ENCODE assay signal across 17 cellular contexts in genomic region chr14:103508521-103508920, GRCh38. TPM values are rescaled to one million over a fixed set of nuclear protein-coding genes. Genes with fewer than 3 reads are reported as not detected.
DNase-seq lines count a peak whose midpoint lies in the region; ATAC-seq and TF ChIP-seq lines count a peak whose summit lies in the region.
"Had no signal": no experiment of that assay in that cellular context is flagged by ENCODE, and none has a peak within 500 bp of the region (broad histone marks: within the 10 kb centered on the region; RNA-seq: fewer than 3 reads in every experiment).

No MANE protein-coding gene starts in this region.

- CTCF ChIA-PET in RWPE1 (lab: Yijun Ruan, JAX) = no interaction called here

- no peaks in the 10 kb centered on the region for H3K27me3 Mint-ChIP-seq in activated naive CD8-positive, alpha-beta T cell
- H3K27me3 Mint-ChIP-seq in activated naive CD8-positive, alpha-beta T cell treated with anti-CD3 and anti-CD28 coated beads for 36 hours = no peaks in the 10 kb centered on the region
- peaks cover 3% of the 10 kb centered on the region for H3K27me3 Mint-ChIP-seq in endothelial cell (ENCODE audit: unreplicated experiment)
- no peaks in the 10 kb centered on the region for H3K27me3 Mint-ChIP-seq in stimulated activated naive B cell treated with anti-CD40 and anti-IgM and Interleukin-4, amounts not matched to agents 10 μg/mL and 1 μg/mL and 100 μg/mL, for 72 hours
- no peaks in the 10 kb centered on the region for H3K27me3 Mint-ChIP-seq in type B pancreatic cell

- POLR2A ChIA-PET in RWPE1 (lab: Yijun Ruan, JAX; ENCODE audit: low non-redundant PET) = no interaction called here

- peaks cover 2% of the 10 kb centered on the region for H3K36me3 Mint-ChIP-seq in activated naive CD8-positive, alpha-beta T cell
- H3K36me3 Mint-ChIP-seq in activated naive CD8-positive, alpha-beta T cell treated with anti-CD3 and anti-CD28 coated beads for 36 hours = peaks cover 12% of the 10 kb centered on the region
- peaks cover 41% of the 10 kb centered on the region for H3K36me3 Mint-ChIP-seq in endothelial cell (ENCODE audit: low read depth, unreplicated experiment)
- H3K36me3 Mint-ChIP-seq in stimulated activated naive B cell treated with anti-CD40 and anti-IgM and Interleukin-4, amounts not matched to agents 10 μg/mL and 1 μg/mL and 100 μg/mL, for 72 hours = peaks cover 31 to 54% of the 10 kb centered on the region in 2 donors
- peaks cover 23% of the 10 kb centered on the region for H3K36me3 Mint-ChIP-seq in type B pancreatic cell

- no peak for ATAC-seq in stimulated activated naive B cell treated with anti-CD40 and anti-IgM and Interleukin-4, amounts not matched to agents 10 μg/mL and 1 μg/mL and 100 μg/mL, for 72 hours (replicated peaks)
- no peak for ATAC-seq in HG03460 (IDR thresholded peaks at IDR 0.05; ENCODE audit: unreplicated experiment)
- ATAC-seq: GM12878, K562 had no signal

- peak overlapping the region; percentile 100 for H3K27ac ChIP-seq in RWPE1
- H3K27ac ChIP-seq: GM23248 had no signal

- no peaks in the 10 kb centered on the region for H3K9me3 Mint-ChIP-seq in activated naive CD8-positive, alpha-beta T cell (ENCODE audit: low read depth)
- H3K9me3 Mint-ChIP-seq in activated naive CD8-positive, alpha-beta T cell treated with anti-CD3 and anti-CD28 coated beads for 36 hours = no peaks in the 10 kb centered on the region
- H3K9me3 Mint-ChIP-seq in endothelial cell (ENCODE audit: unreplicated experiment) (no peaks in the 10 kb centered on the region), type B pancreatic cell (no peaks in the 10 kb centered on the region)
- H3K9me3 Mint-ChIP-seq in stimulated activated naive B cell treated with anti-CD40 and anti-IgM and Interleukin-4, amounts not matched to agents 10 μg/mL and 1 μg/mL and 100 μg/mL, for 72 hours = no peaks in the 10 kb centered on the region

- H3K27ac Mint-ChIP-seq in activated naive CD8-positive, alpha-beta T cell = peak overlapping the region; percentile 30
- no peak overlapping the region for H3K27ac Mint-ChIP-seq in activated naive CD8-positive, alpha-beta T cell treated with anti-CD3 and anti-CD28 coated beads for 36 hours
- H3K27ac Mint-ChIP-seq in endothelial cell (ENCODE audit: unreplicated experiment) (peak overlapping the region; percentile 22), type B pancreatic cell (no peak overlapping the region)
- peak overlapping the region; percentile 68 for H3K27ac Mint-ChIP-seq in stimulated activated naive B cell treated with anti-CD40 and anti-IgM and Interleukin-4, amounts not matched to agents 10 μg/mL and 1 μg/mL and 100 μg/mL, for 72 hours

- H3K4me1 Mint-ChIP-seq in activated naive CD8-positive, alpha-beta T cell (ENCODE audit: low read depth) = peaks cover 2% of the 10 kb centered on the region
- H3K4me1 Mint-ChIP-seq in activated naive CD8-positive, alpha-beta T cell treated with anti-CD3 and anti-CD28 coated beads for 36 hours = peaks cover 3% of the 10 kb centered on the region
- H3K4me1 Mint-ChIP-seq in endothelial cell (ENCODE audit: unreplicated experiment) (peaks cover 8% of the 10 kb centered on the region), type B pancreatic cell (ENCODE audit: unreplicated experiment) (no peaks in the 10 kb centered on the region)
- H3K4me1 Mint-ChIP-seq in stimulated activated naive B cell treated with anti-CD40 and anti-IgM and Interleukin-4, amounts not matched to agents 10 μg/mL and 1 μg/mL and 100 μg/mL, for 72 hours = peaks cover 3 to 15% of the 10 kb centered on the region in 2 donors

- H3K4me3 Mint-ChIP-seq in activated naive CD8-positive, alpha-beta T cell = no peak overlapping the region
- H3K4me3 Mint-ChIP-seq in activated naive CD8-positive, alpha-beta T cell treated with anti-CD3 and anti-CD28 coated beads for 36 hours = no peak overlapping the region
- H3K4me3 Mint-ChIP-seq in endothelial cell (ENCODE audit: unreplicated experiment) (no peak overlapping the region), type B pancreatic cell (no peak overlapping the region)
- no peak overlapping the region for H3K4me3 Mint-ChIP-seq in stimulated activated naive B cell treated with anti-CD40 and anti-IgM and Interleukin-4, amounts not matched to agents 10 μg/mL and 1 μg/mL and 100 μg/mL, for 72 hours

- TF ChIP-seq CTCF in RWPE1 (conservative IDR thresholded peaks at IDR 0.05; ENCODE audit: low read depth) = no peak
- TF ChIP-seq CTCF in endothelial cell (IDR thresholded peaks at IDR 0.05; ENCODE audit: unreplicated experiment) = no peak
- TF ChIP-seq CTCF in type B pancreatic cell (conservative IDR thresholded peaks at IDR 0.05) = no peak

- no peak for DNase-seq in activated naive CD8-positive, alpha-beta T cell treated with anti-CD3 and anti-CD28 coated beads for 36 hours
- DNase-seq in RWPE1 (ENCODE audit: low spot score) = no peak
- DNase-seq in endothelial cell (ENCODE audit: low spot score) = no peak
- no peak for DNase-seq in stimulated activated naive B cell treated with anti-CD40 and anti-IgM and Interleukin-4, amounts not matched to agents 10 μg/mL and 1 μg/mL and 100 μg/mL, for 72 hours
- no peak for DNase-seq in type B pancreatic cell (ENCODE audit: extremely low spot score, unreplicated experiment)
- DNase-seq in NCI-H1048 (lab: John Stamatoyannopoulos, UW) = no peak
- DNase-seq: Calu3; GM23248; NCI-H1092; NCI-H2107; NCI-H345; NCI-H526 treated with DMSO at 0.1 percent for 48 hours; NK-92 treated with Interleukin-12 subunit alpha and Interleukin-12 subunit beta, amount 100 ng/mL, for 24 hours had no signal

RNA-seq across cellular contexts. Expression of gene CKB, which starts 14.1 kb away (rescaled TPM):
- total RNA-seq in activated naive CD8-positive, alpha-beta T cell treated with anti-CD3 and anti-CD28 coated beads for 36 hours = 1 to 10 TPM; 3.1 to 3.3 TPM
- total RNA-seq in endothelial cell (ENCODE audit: unreplicated experiment) (23.1 TPM), type B pancreatic cell (ENCODE audit: low replicate concordance) (180 and 323 TPM in 2 replicates)

RNA-seq across cellular contexts. Expression of gene TRMT61A, which starts 20.5 kb away (rescaled TPM):
- 10 to 100 TPM; 20.6 to 22.1 TPM for total RNA-seq in activated naive CD8-positive, alpha-beta T cell treated with anti-CD3 and anti-CD28 coated beads for 36 hours
- total RNA-seq in endothelial cell (ENCODE audit: unreplicated experiment) = 6.1 TPM
- total RNA-seq in type B pancreatic cell (ENCODE audit: low replicate concordance) = 10.8 and 12.4 TPM in 2 replicates

RNA-seq across cellular contexts. Expression of gene BAG5, which starts 53.9 kb away (rescaled TPM):
- total RNA-seq in activated naive CD8-positive, alpha-beta T cell treated with anti-CD3 and anti-CD28 coated beads for 36 hours = 10 to 100 TPM; 36.3 to 38.9 TPM
- total RNA-seq in endothelial cell (ENCODE audit: unreplicated experiment) = 39.9 TPM
- 23.3 and 30.5 TPM in 2 replicates for total RNA-seq in type B pancreatic cell (ENCODE audit: low replicate concordance)

RNA-seq across cellular contexts. Expression of gene COA8, which starts 54.2 kb away (rescaled TPM):
- 10 to 100 TPM; 42.9 to 44.2 TPM for total RNA-seq in activated naive CD8-positive, alpha-beta T cell treated with anti-CD3 and anti-CD28 coated beads for 36 hours
- total RNA-seq in endothelial cell (ENCODE audit: unreplicated experiment) = 45.2 TPM
- total RNA-seq in type B pancreatic cell (ENCODE audit: low replicate concordance) = 39.8 and 42.5 TPM in 2 replicates

Comparison
In these comparisons a context has a peak if more than half of its experiments do, and no peak if none do; other contexts are left out.
1. H3K27ac Mint-ChIP-seq: peak in activated naive CD8-positive, alpha-beta T cell (single experiment), endothelial cell (single experiment) and stimulated activated naive B cell treated with anti-CD40 and anti-IgM and Interleukin-4, amounts not matched to agents 10 μg/mL and 1 μg/mL and 100 μg/mL, for 72 hours (single experiment); none in activated naive CD8-positive, alpha-beta T cell treated with anti-CD3 and anti-CD28 coated beads for 36 hours (single experiment) and type B pancreatic cell (single experiment).